In the genomic region with DNA sequence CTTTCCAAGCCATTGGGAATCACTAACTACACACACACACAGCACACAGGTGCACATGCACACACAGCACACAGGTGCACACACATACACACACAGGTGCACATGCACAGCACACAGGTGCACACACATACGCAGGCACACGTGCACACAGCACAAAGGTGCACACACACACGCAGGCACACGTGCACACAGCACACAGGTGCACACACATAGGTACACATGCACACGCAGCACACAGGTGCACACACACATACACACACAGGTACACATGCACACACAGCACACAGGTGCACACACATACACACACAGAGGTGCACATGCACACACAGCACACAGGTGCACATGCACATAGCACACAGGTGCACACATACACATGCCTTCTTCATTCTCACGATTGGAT, we compare ENCODE assay signal across 23 cellular contexts.
DNase-seq lines count a peak whose midpoint lies in the region; ATAC-seq, FAIRE-seq and TF ChIP-seq lines count a peak whose summit lies in the region.
"Had no signal": no experiment of that assay in that cellular context is flagged by ENCODE, and none has a peak within 500 bp of the region (broad histone marks: within the 10 kb centered on the region; RNA-seq: fewer than 3 reads in every experiment).

No MANE protein-coding gene starts in this region.

- no peak overlapping the region for H4K91ac ChIP-seq in trophoblast cell (ENCODE audit: low read depth, low read length)

- POLR2A ChIA-PET in HepG2 (lab: Yijun Ruan, JAX), result no interaction called here
- POLR2A ChIA-PET in endothelial cell of umbilical vein (lab: Charles Lee), result no interaction called here

- no peaks in the 10 kb centered on the region for H3K79me1 ChIP-seq in trophoblast cell (ENCODE audit: low read length)

- no peak overlapping the region for H4K8ac ChIP-seq in trophoblast cell (ENCODE audit: low read depth, low read length)

- H3K27ac ChIP-seq in HepG2 (ENCODE audit: extremely low read length, insufficient read depth, low read length) (no peak overlapping the region), right lobe of liver (no peak overlapping the region), endothelial cell of umbilical vein (ENCODE audit: insufficient read depth, low read depth, low read length) (no peak overlapping the region), trophoblast cell (ENCODE audit: low read depth, low read length) (no peak overlapping the region)
- H3K27ac ChIP-seq: 22Rv1, BLaER1, C4-2B, GM23248 had no signal

- dilution Hi-C loops in endothelial cell of umbilical vein (cut with MboI; ENCODE audit: extremely low pct_ligation_motif_present, low sequenced_read_pairs), result no loop called here

- no peak for ATAC-seq in HepG2
- no peak for ATAC-seq in right lobe of liver
- ATAC-seq: CD8-positive, alpha-beta T cell; HCT116 had no signal

- H2AFZ ChIP-seq in HepG2 (ENCODE audit: low read length) (no peak overlapping the region), endothelial cell of umbilical vein (ENCODE audit: low read depth, low read length) (no peak overlapping the region), trophoblast cell (ENCODE audit: insufficient read depth, low read length, poor library complexity) (no peak overlapping the region)
- H2AFZ ChIP-seq: GM23248 had no signal

- no peak for TF ChIP-seq CTCF in HepG2 (CRISPR knock-in tag; IDR thresholded peaks at IDR 0.05)
- TF ChIP-seq CTCF in right lobe of liver (IDR thresholded peaks at IDR 0.05), result no peak
- no peak for TF ChIP-seq CTCF in endothelial cell of umbilical vein (IDR thresholded peaks at IDR 0.05; ENCODE audit: extremely low read depth in 1 of 2, insufficient read depth in 1 of 2, low read depth in 1 of 2, low read length in 2 of 2)
- TF ChIP-seq CTCF in endothelial cell (IDR thresholded peaks at IDR 0.05; ENCODE audit: unreplicated experiment), result no peak

- no peaks in the 10 kb centered on the region for H3K9me1 ChIP-seq in endothelial cell of umbilical vein (replicated peaks; ENCODE audit: control insufficient read depth, extremely low read depth, insufficient read depth, low read length)

- peaks cover 5% of the 10 kb centered on the region for H3K27me3 Mint-ChIP-seq in endothelial cell (ENCODE audit: unreplicated experiment)
- H3K27me3 Mint-ChIP-seq: B cell; CD4-positive, CD25-positive, alpha-beta regulatory T cell had no signal

- H2BK120ac ChIP-seq in trophoblast cell (ENCODE audit: insufficient read depth, low read length, poor library complexity), result no peak overlapping the region

- H4K12ac ChIP-seq in trophoblast cell (ENCODE audit: low read depth, low read length), result no peak overlapping the region

- H4K20me1 ChIP-seq in HepG2 (ENCODE audit: insufficient read depth, low read length) (peaks cover 2% of the 10 kb centered on the region; the same call in 1 of the 2 replicates), endothelial cell of umbilical vein (replicated peaks; ENCODE audit: control insufficient read depth, extremely low read depth, insufficient read depth, low read length) (no peaks in the 10 kb centered on the region)
- H4K20me1 ChIP-seq: BLaER1 had no signal

- CTCF ChIA-PET in HepG2 (lab: Yijun Ruan, JAX; ENCODE audit: low intra/inter-chr PET ratio, low total read pairs), result no interaction called here
- CTCF ChIA-PET in endothelial cell of umbilical vein (lab: Charles Lee), result no interaction called here

- H3K9me3 ChIP-seq in HepG2 (ENCODE audit: low read length) (no peaks in the 10 kb centered on the region), right lobe of liver (no peaks in the 10 kb centered on the region), endothelial cell of umbilical vein (replicated peaks; ENCODE audit: control insufficient read depth, insufficient read depth, low read length) (no peaks in the 10 kb centered on the region), trophoblast cell (ENCODE audit: insufficient read depth, low read depth, low read length) (peaks cover 12% of the 10 kb centered on the region)
- H3K9me3 ChIP-seq: BLaER1, Caco-2 had no signal

- no peaks in the 10 kb centered on the region for H3K4me1 ChIP-seq in HepG2 (ENCODE audit: insufficient read depth, low read length)
- no peaks in the 10 kb centered on the region for H3K4me1 ChIP-seq in right lobe of liver
- no peaks in the 10 kb centered on the region for H3K4me1 ChIP-seq in endothelial cell of umbilical vein (ENCODE audit: control insufficient read depth, extremely low read depth, insufficient read depth, low read length)
- no peaks in the 10 kb centered on the region for H3K4me1 ChIP-seq in trophoblast cell (ENCODE audit: control insufficient read depth in 1 of 2, insufficient read depth in 2 of 2, low read length in 2 of 2)
- H3K4me1 ChIP-seq: Caco-2 had no signal

- no peak overlapping the region for H3K9ac ChIP-seq in HepG2 (ENCODE audit: insufficient read depth, low read depth, low read length)
- no peak overlapping the region for H3K9ac ChIP-seq in endothelial cell of umbilical vein (replicated peaks; ENCODE audit: extremely low read depth, insufficient read depth, low read length)
- no peak overlapping the region for H3K9ac ChIP-seq in trophoblast cell (ENCODE audit: low read length)
- H3K9ac ChIP-seq: GM23248 had no signal

- H3K4me3 Mint-ChIP-seq in endothelial cell (ENCODE audit: unreplicated experiment), result no peak overlapping the region
- H3K4me3 Mint-ChIP-seq: B cell; CD4-positive, CD25-positive, alpha-beta regulatory T cell; CD8-positive, alpha-beta T cell; H9; HFFc6 had no signal

- H3K27ac Mint-ChIP-seq in endothelial cell (ENCODE audit: unreplicated experiment), result no peak overlapping the region
- H3K27ac Mint-ChIP-seq: B cell; CD4-positive, CD25-positive, alpha-beta regulatory T cell; CD8-positive, alpha-beta T cell; H9; HFFc6 had no signal

- no peak overlapping the region for H3K23ac ChIP-seq in trophoblast cell (ENCODE audit: low read length)

- no peak for TF ChIP-seq RAD21 in HepG2 (CRISPR knock-in tag; IDR thresholded peaks at IDR 0.05)

- DNase-seq in HepG2 (ENCODE audit: low spot score) (no peak), right lobe of liver (no peak), endothelial cell of umbilical vein (ENCODE audit: low read depth, low spot score) (no peak), trophoblast cell (no peak), NCI-H510A treated with DMSO at 0.1 percent for 48 hours (lab: John Stamatoyannopoulos, UW) (no peak), hypothalamus (lab: John Stamatoyannopoulos, UW) (no peak), endothelial cell (ENCODE audit: low spot score) (no peak)
- DNase-seq: Caco-2; CD4-positive, CD25-positive, alpha-beta regulatory T cell; CD8-positive, alpha-beta T cell; DMS153; DND-41; GM23248; H9; HFFc6 had no signal

- intact Hi-C loops in HepG2 (cut with micrococcal nuclease; ENCODE audit: unreplicated experiment), result no loop called here
- intact Hi-C loops in right lobe of liver (cut with DNase I), result no loop called here
- intact Hi-C loops in endothelial cell of umbilical vein (cut with micrococcal nuclease), result no loop called here

- H3K4me3 ChIP-seq in HepG2 (replicated peaks in 1 of 3; ENCODE audit: insufficient read depth in 1 of 3, low read depth in 2 of 3, low read length in 3 of 3) (no peak overlapping the region), right lobe of liver (no peak overlapping the region), endothelial cell of umbilical vein (replicated peaks in 1 of 3; ENCODE audit: insufficient read depth in 1 of 3, low read depth in 1 of 3, low read length in 3 of 3) (no peak overlapping the region), trophoblast cell (ENCODE audit: low read depth, low read length) (peak overlapping the region; percentile 60)
- H3K4me3 ChIP-seq: BLaER1, GM23248 had no signal

- TF ChIP-seq POLR2A in HepG2 (IDR thresholded peaks at IDR 0.05; ENCODE audit: insufficient read depth in 1 of 2, low read depth in 2 of 2, low read length in 2 of 2), result no peak
- no peak for TF ChIP-seq POLR2A in right lobe of liver (IDR thresholded peaks at IDR 0.05)
- TF ChIP-seq POLR2A in endothelial cell of umbilical vein (IDR thresholded peaks at IDR 0.05; ENCODE audit: low read depth, low read length), result no peak

- no peaks in the 10 kb centered on the region for H3K36me3 Mint-ChIP-seq in endothelial cell (ENCODE audit: low read depth, unreplicated experiment)
- H3K36me3 Mint-ChIP-seq: CD4-positive, CD25-positive, alpha-beta regulatory T cell; CD8-positive, alpha-beta T cell had no signal

- peaks cover 4% of the 10 kb centered on the region for H3K4me1 Mint-ChIP-seq in endothelial cell (ENCODE audit: unreplicated experiment)
- H3K4me1 Mint-ChIP-seq: B cell; CD4-positive, CD25-positive, alpha-beta regulatory T cell; H9 had no signal

- H3K9me3 Mint-ChIP-seq in endothelial cell (ENCODE audit: unreplicated experiment), result no peaks in the 10 kb centered on the region
- H3K9me3 Mint-ChIP-seq: CD4-positive, CD25-positive, alpha-beta regulatory T cell; CD8-positive, alpha-beta T cell; H9 had no signal

- H3K27me3 ChIP-seq in HepG2 (ENCODE audit: control insufficient read depth in 1 of 2, insufficient read depth in 2 of 2, low read length in 2 of 2), result peaks cover 12 to 47% of the 10 kb centered on the region in 2 experiments
- no peaks in the 10 kb centered on the region for H3K27me3 ChIP-seq in right lobe of liver
- H3K27me3 ChIP-seq in endothelial cell of umbilical vein (ENCODE audit: control insufficient read depth in 2 of 2, insufficient read depth in 2 of 2, low read length in 2 of 2), result no peaks in the 10 kb centered on the region
- H3K27me3 ChIP-seq in trophoblast cell (ENCODE audit: insufficient read depth, low read length), result no peaks in the 10 kb centered on the region
- H3K27me3 ChIP-seq: BLaER1 had no signal

- FAIRE-seq in HepG2 (lab: Jason Lieb, UNC) (no peak), endothelial cell of umbilical vein (lab: Jason Lieb, UNC) (no peak)
- FAIRE-seq: A204.1, G401.6, GM12892 had no signal

- H3K14ac ChIP-seq in trophoblast cell (ENCODE audit: low read length), result no peak overlapping the region

- H3K36me3 ChIP-seq in HepG2 (replicated peaks in 1 of 2; ENCODE audit: control insufficient read depth in 1 of 2, insufficient read depth in 2 of 2, low read length in 2 of 2) (no peaks in the 10 kb centered on the region), right lobe of liver (no peaks in the 10 kb centered on the region), endothelial cell of umbilical vein (ENCODE audit: control insufficient read depth in 2 of 2, extremely low read depth in 1 of 2, insufficient read depth in 2 of 2, low read length in 2 of 2) (no peaks in the 10 kb centered on the region), trophoblast cell (ENCODE audit: control insufficient read depth in 1 of 2, insufficient read depth in 2 of 2, low read length in 2 of 2) (no peaks in the 10 kb centered on the region)
- H3K36me3 ChIP-seq: BLaER1 had no signal

- no peak overlapping the region for H3K18ac ChIP-seq in trophoblast cell (ENCODE audit: low read length)

- 0% methylated on average over 1 of the region's 6 CpGs for WGBS in HepG2 (ENCODE audit: low lambda C conversion rate)
- 59% methylated on average over 5 of the region's 6 CpGs for WGBS in right lobe of liver (ENCODE audit: insufficient coverage, low coverage, low lambda C conversion rate, missing lambda C conversion rate)
- WGBS in trophoblast cell (ENCODE audit: extremely low coverage, insufficient coverage, insufficient read length), result no CpG with 5 or more reads among the region's 6 CpGs

- no peak for TF ChIP-seq EP300 in HepG2 (IDR thresholded peaks at IDR 0.05; ENCODE audit: low read depth in 2 of 2, low read length in 2 of 2)
- TF ChIP-seq EP300 in HepG2 (CRISPR knock-in tag; IDR thresholded peaks at IDR 0.05; ENCODE audit: borderline replicate concordance), result no peak

- H3K79me2 ChIP-seq in HepG2 (ENCODE audit: insufficient read depth, low read length), result no peaks in the 10 kb centered on the region
- no peaks in the 10 kb centered on the region for H3K79me2 ChIP-seq in endothelial cell of umbilical vein (ENCODE audit: control insufficient read depth, insufficient read depth, low read length)
- H3K79me2 ChIP-seq in trophoblast cell (ENCODE audit: control insufficient read depth, insufficient read depth, low read length, poor library complexity), result no peaks in the 10 kb centered on the region

- H2AK5ac ChIP-seq in trophoblast cell (ENCODE audit: low read length), result no peak overlapping the region

- H2BK5ac ChIP-seq in trophoblast cell (ENCODE audit: low read depth, low read length, poor library complexity), result no peak overlapping the region

- BruUV-seq in HepG2 (replicated peaks; lab: Mats Ljungman, UMichigan), result no TSS peak
- no TSS peak for BruUV-seq in endothelial cell of umbilical vein (replicated peaks; lab: Mats Ljungman, UMichigan)

- no peak overlapping the region for H3K4ac ChIP-seq in trophoblast cell (ENCODE audit: low read depth, low read length)

- in situ Hi-C loops in HepG2 (cut with HindIII; ENCODE audit: extremely low pct_ligation_motif_present, low pct_unique_long_range_greater_than_20kb), result no loop called here

- H3K4me2 ChIP-seq in HepG2 (ENCODE audit: low read depth, low read length) (no peak overlapping the region), endothelial cell of umbilical vein (ENCODE audit: insufficient read depth, low read length) (no peak overlapping the region), trophoblast cell (ENCODE audit: low read length) (no peak overlapping the region)
- H3K4me2 ChIP-seq: BLaER1 had no signal

- H2BK12ac ChIP-seq in trophoblast cell (ENCODE audit: low read length), result no peak overlapping the region
